1 cellular context compared by ENCODE assay signal in the genomic region with DNA sequence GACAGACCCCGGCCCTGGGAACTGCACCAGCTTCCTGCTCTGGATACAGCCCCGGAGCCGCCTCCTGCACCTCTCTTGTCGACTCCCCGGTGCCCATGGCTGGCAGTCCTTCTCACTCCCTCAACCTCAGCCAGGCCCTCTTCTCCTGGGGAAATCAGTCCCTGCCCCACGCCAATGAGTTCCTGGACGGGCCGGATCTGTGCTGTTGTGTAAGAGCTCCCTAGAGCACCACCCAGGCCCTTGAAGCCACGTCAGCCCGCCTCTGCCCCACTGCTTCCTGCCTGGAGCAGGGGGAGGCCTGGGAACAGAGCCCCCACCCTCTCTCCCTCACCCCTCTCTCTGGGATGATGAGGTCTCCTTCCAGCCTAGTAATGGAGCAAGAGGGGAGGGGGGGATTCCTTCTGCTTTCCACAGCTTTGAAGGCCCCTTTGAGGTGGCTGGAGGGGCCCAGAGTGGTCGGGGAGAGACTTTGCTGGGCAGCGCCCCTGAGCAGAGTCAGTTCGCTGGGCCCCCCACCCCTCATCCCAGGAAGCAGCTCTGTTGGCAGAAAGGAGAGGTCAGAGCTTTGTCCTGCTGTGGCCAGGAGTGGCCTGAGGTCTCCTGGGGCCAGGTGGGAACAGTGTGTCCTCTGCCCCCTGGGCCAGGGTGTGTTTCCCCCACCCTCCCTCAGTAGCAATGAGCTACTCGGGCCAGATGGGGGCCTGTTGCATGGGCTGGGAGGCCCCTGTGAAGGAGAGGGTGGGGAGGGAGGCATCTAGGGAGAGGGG.
TF ChIP-seq lines count a peak whose summit lies in the region.

No MANE protein-coding gene starts in this region.

TF ChIP-seq in IMR-90, 13 proteins besides CTCF, POLR2A, EP300 and RAD21:
- TF ChIP-seq FOS (IDR thresholded peaks at IDR 0.05; ENCODE audit: low read depth, low read length) (no peak), CEBPB (IDR thresholded peaks at IDR 0.05; ENCODE audit: low read depth, low read length) (peak; percentile 33), MAZ (IDR thresholded peaks at IDR 0.05; ENCODE audit: borderline replicate concordance, low read depth, low read length) (no peak), SMC3 (IDR thresholded peaks at IDR 0.05; ENCODE audit: low read depth, low read length) (no peak), RCOR1 (IDR thresholded peaks at IDR 0.05; ENCODE audit: insufficient replicate concordance, low read length) (no peak)
